In the genomic region with DNA sequence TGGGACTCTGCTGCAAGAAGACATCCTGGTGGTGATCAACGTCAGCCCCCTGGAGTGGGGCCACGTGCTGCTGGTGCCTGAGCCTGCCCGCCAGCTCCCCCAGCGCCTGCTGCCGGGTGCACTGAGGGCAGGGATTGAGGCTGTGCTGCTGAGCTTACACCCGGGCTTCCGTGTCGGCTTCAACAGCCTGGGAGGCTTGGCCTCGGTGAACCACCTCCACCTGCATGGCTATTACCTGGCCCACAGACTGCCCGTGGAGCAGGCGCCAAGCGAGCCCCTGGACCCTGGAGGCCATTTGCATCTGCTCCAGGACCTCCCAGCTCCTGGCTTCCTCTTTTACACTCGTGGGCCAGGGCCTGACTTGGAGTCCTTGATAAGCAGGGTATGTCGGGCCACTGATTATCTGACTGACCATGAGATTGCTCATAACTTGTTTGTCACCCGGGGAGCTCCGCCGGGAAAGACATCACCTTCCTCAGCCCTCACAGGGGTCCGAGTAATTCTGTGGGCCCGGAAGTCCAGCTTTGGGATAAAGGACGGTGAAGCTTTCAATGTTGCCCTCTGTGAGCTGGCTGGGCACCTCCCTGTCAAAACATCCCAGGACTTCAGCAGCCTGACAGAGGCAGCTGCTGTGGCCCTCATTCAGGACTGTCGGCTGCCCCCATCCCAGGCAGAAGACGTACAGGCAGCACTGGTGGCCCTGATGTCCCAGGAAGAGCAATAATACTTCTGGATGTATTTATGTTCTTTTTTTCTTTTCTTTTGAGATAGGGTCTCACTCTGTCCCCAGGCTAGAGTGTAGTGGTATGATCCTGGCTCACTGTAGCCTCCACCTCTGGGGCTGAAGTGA, we compare ENCODE assay signal across 1 cellular context.
TF ChIP-seq lines count a peak whose summit lies in the region.

No MANE protein-coding gene starts in this region.

TF ChIP-seq in K562, 482 proteins besides CTCF, POLR2A, EP300 and RAD21 (continued from another document):
- TF ChIP-seq ESRRA (IDR thresholded peaks at IDR 0.05; ENCODE audit: borderline replicate concordance, low read depth): no peak
- peak; percentile 35; the same call in 1 of the 2 replicates for TF ChIP-seq MBD2 (IDR thresholded peaks at IDR 0.05; ENCODE audit: borderline replicate concordance, low read depth)
- TF ChIP-seq RBM14 (IDR thresholded peaks at IDR 0.05; ENCODE audit: borderline replicate concordance, insufficient read depth, low read depth, low read length): no peak
- TF ChIP-seq, protein P1, sequence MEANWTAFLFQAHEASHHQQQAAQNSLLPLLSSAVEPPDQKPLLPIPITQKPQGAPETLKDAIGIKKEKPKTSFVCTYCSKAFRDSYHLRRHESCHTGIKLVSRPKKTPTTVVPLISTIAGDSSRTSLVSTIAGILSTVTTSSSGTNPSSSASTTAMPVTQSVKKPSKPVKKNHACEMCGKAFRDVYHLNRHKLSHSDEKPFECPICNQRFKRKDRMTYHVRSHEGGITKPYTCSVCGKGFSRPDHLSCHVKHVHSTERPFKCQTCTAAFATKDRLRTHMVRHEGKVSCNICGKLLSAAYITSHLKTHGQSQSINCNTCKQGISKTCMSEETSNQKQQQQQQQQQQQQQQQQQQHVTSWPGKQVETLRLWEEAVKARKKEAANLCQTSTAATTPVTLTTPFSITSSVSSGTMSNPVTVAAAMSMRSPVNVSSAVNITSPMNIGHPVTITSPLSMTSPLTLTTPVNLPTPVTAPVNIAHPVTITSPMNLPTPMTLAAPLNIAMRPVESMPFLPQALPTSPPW (CRISPR knock-in tag; IDR thresholded peaks at IDR 0.05): peak; percentile 37; the same call in 1 of the 2 replicates
- peak; percentile 36; the same call in 1 of the 2 replicates for TF ChIP-seq SMAD4 (CRISPR knock-in tag; conservative IDR thresholded peaks at IDR 0.05)
- peak; percentile 55; the same call in 1 of the 2 replicates for TF ChIP-seq CXXC5 (CRISPR knock-in tag; IDR thresholded peaks at IDR 0.05)
- TF ChIP-seq CTBP1 (IDR thresholded peaks at IDR 0.05; ENCODE audit: borderline replicate concordance): peak; percentile 55; the same call in 1 of the 2 replicates
- TF ChIP-seq ZNF184 (CRISPR knock-in tag; IDR thresholded peaks at IDR 0.05): no peak
- TF ChIP-seq ARID1B (IDR thresholded peaks at IDR 0.05): peak; percentile 85
- peak in 1 of 2 experiments; percentile 34; a peak in 2 of 4 replicates for TF ChIP-seq NRF1 (conservative IDR thresholded peaks at IDR 0.05 in 1 of 2, IDR thresholded peaks at IDR 0.05 in 1 of 2)
- TF ChIP-seq CBX3 (IDR thresholded peaks at IDR 0.05; ENCODE audit: borderline replicate concordance in 1 of 2, low read length in 2 of 2): no peak
- no peak for TF ChIP-seq RBM34 (IDR thresholded peaks at IDR 0.05; ENCODE audit: borderline replicate concordance, insufficient read depth, low read length)
- TF ChIP-seq RBFOX2 (IDR thresholded peaks at IDR 0.05; ENCODE audit: low read depth, low read length): peak; percentile 49
- no peak for TF ChIP-seq MYNN (IDR thresholded peaks at IDR 0.05)
- TF ChIP-seq MYNN (CRISPR knock-in tag; IDR thresholded peaks at IDR 0.05): no peak
- no peak for TF ChIP-seq XRCC3 (IDR thresholded peaks at IDR 0.05)
- TF ChIP-seq SAFB (IDR thresholded peaks at IDR 0.05; ENCODE audit: borderline replicate concordance, low read depth, low read length): no peak
- TF ChIP-seq ZNF584 (CRISPR knock-in tag; IDR thresholded peaks at IDR 0.05; ENCODE audit: low read depth): 0 out of 2 replicates have a peak, but pooled peaks have one; percentile 28
- peak; percentile 59 for TF ChIP-seq HMBOX1 (IDR thresholded peaks at IDR 0.05)
- no peak for TF ChIP-seq C11orf30 (IDR thresholded peaks at IDR 0.05; ENCODE audit: low read depth)
- TF ChIP-seq, protein P2, sequence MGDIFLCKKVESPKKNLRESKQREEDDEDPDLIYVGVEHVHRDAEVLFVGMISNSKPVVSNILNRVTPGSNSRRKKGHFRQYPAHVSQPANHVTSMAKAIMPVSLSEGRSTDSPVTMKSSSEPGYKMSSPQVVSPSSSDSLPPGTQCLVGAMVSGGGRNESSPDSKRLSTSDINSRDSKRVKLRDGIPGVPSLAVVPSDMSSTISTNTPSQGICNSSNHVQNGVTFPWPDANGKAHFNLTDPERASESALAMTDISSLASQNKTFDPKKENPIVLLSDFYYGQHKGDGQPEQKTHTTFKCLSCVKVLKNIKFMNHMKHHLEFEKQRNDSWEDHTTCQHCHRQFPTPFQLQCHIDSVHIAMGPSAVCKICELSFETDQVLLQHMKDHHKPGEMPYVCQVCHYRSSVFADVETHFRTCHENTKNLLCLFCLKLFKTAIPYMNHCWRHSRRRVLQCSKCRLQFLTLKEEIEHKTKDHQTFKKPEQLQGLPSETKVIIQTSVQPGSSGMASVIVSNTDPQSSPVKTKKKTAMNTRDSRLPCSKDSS (IDR thresholded peaks at IDR 0.05; ENCODE audit: low read depth, partially characterized antibody): no peak
- no peak for TF ChIP-seq CHAMP1 (IDR thresholded peaks at IDR 0.05)
- TF ChIP-seq MYC (IDR thresholded peaks at IDR 0.05; ENCODE audit: low read depth, low read length): peak; percentile 79
- TF ChIP-seq MYC (CRISPR knock-in tag; IDR thresholded peaks at IDR 0.05; ENCODE audit: borderline replicate concordance, low read depth): no peak
- peak; percentile 82 for TF ChIP-seq SMARCE1 (IDR thresholded peaks at IDR 0.05)
